In genomic region chr19:38191747-38192146, GRCh38 we compare ENCODE assay signal across 1 cellular context.
TF ChIP-seq lines count a peak whose summit lies in the region.

No MANE protein-coding gene starts in this region.

TF ChIP-seq in H1, 55 proteins besides CTCF, POLR2A, EP300 and RAD21:
- TF ChIP-seq ATF2 (IDR thresholded peaks at IDR 0.05; ENCODE audit: low read length) (no peak), POLR2AphosphoS5 (IDR thresholded peaks at IDR 0.05; ENCODE audit: low read depth, low read length) (no peak), USF2 (IDR thresholded peaks at IDR 0.05; ENCODE audit: low read length) (no peak), YY1 (IDR thresholded peaks at IDR 0.05; ENCODE audit: low read depth, low read length) (no peak), E2F6 (IDR thresholded peaks at IDR 0.05) (no peak), MAFK (IDR thresholded peaks at IDR 0.05; ENCODE audit: low read depth, low read length) (no peak), SP4 (IDR thresholded peaks at IDR 0.05; ENCODE audit: low read length) (no peak), BACH1 (IDR thresholded peaks at IDR 0.05; ENCODE audit: low read length) (no peak), NRF1 (IDR thresholded peaks at IDR 0.05; ENCODE audit: low read depth, low read length) (no peak), SUZ12 (IDR thresholded peaks at IDR 0.05; ENCODE audit: low read length) (no peak), CREB1 (IDR thresholded peaks at IDR 0.05) (no peak), TBP (IDR thresholded peaks at IDR 0.05; ENCODE audit: low read depth, low read length) (no peak), TAF1 (IDR thresholded peaks at IDR 0.05; ENCODE audit: low read depth, low read length) (no peak), RNF2 (IDR thresholded peaks at IDR 0.05; ENCODE audit: borderline replicate concordance, low read depth, low read length, missing control alignments, poor library complexity, severe bottlenecking) (no peak), GABPA (IDR thresholded peaks at IDR 0.05; ENCODE audit: borderline replicate concordance, insufficient read depth, low read length) (no peak), TCF12 (IDR thresholded peaks at IDR 0.05; ENCODE audit: low read depth, low read length) (no peak)
